In the genomic region with DNA sequence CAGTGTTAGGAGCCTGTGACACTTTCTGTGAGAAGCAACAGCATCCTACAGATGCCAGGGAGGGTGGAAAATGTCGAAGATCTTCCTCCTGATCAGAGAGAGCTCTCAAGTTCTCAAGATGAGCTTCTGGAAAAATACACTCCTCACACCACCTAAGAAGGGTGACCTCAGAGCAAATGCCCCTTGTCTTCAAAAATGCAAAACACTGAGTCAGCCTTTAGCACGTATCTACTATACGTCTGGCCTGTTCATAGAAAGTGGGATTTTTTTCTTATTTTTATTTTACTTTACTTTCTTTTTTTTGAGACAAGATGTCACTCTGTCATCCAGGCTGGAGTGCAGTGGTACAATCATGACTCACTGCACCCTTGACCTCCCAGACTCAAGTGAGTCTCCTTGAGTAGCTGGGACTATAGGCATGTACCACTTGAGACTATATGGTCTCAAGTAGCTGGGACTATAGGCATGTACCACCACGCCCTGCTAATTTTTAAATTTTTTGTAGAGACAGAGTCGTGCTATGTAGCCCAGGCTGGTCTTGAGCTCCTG, we compare ENCODE assay signal across 23 cellular contexts. TPM values are rescaled to one million over a fixed set of nuclear protein-coding genes. Genes with fewer than 3 reads are reported as not detected.
DNase-seq lines count a peak whose midpoint lies in the region; ATAC-seq and TF ChIP-seq lines count a peak whose summit lies in the region.
"Had no signal": no experiment of that assay in that cellular context is flagged by ENCODE, and none has a peak within 500 bp of the region (broad histone marks: within the 10 kb centered on the region; RNA-seq: fewer than 3 reads in every experiment).

No MANE protein-coding gene starts in this region.

- H3K36me3 Mint-ChIP-seq in activated CD4-positive, alpha-beta T cell treated with anti-CD3 and anti-CD28 coated beads for 36 hours (ENCODE audit: low read depth): no peaks in the 10 kb centered on the region

- H3K9me3 ChIP-seq in Loucy (ENCODE audit: insufficient read depth, low read depth, low read length) (no peaks in the 10 kb centered on the region), HAP-1 (no peaks in the 10 kb centered on the region)
- H3K9me3 ChIP-seq: Peyer's patch, right atrium auricular region, SK-N-SH had no signal

- H3K27me3 ChIP-seq in Loucy (ENCODE audit: insufficient read depth, low read length, poor library complexity, severe bottlenecking): no peaks in the 10 kb centered on the region
- no peaks in the 10 kb centered on the region for H3K27me3 ChIP-seq in HAP-1 (ENCODE audit: low read depth)
- H3K27me3 ChIP-seq in dorsolateral prefrontal cortex: peaks cover 0 to 23% (median 0%) of the 10 kb centered on the region in 45 donors
- H3K27me3 ChIP-seq: Peyer's patch, right atrium auricular region had no signal

- no peak overlapping the region for H3K4me2 ChIP-seq in Loucy (ENCODE audit: low read depth, low read length, poor library complexity, severe bottlenecking)
- H3K4me2 ChIP-seq: SK-N-SH had no signal

- H3K4me3 ChIP-seq in Loucy (ENCODE audit: low read length, poor library complexity, severe bottlenecking) (no peak overlapping the region), HAP-1 (no peak overlapping the region), dorsolateral prefrontal cortex (no peak overlapping the region)
- H3K4me3 ChIP-seq: cardiac muscle cell, Peyer's patch, right atrium auricular region had no signal

- H3K4me1 Mint-ChIP-seq in activated CD4-positive, alpha-beta T cell treated with anti-CD3 and anti-CD28 coated beads for 36 hours: no peaks in the 10 kb centered on the region
- H3K4me1 Mint-ChIP-seq: activated B cell treated with CpG ODN at 0.5 μM for 24 hours had no signal

- H3K9ac ChIP-seq in Loucy (ENCODE audit: low read depth, low read length, poor library complexity, severe bottlenecking): no peak overlapping the region
- H3K9ac ChIP-seq: SK-N-SH had no signal

- DNase-seq in activated CD4-positive, alpha-beta T cell treated with anti-CD3 and anti-CD28 coated beads for 36 hours: no peak
- no peak for DNase-seq in activated CD4-positive, alpha-beta T cell treated with anti-CD3 and anti-CD28 coated beads, Interleukin-2, amount 50 U/mL, for 1 hour
- DNase-seq in glomerular visceral epithelial cell (ENCODE audit: extremely low spot score) (peak; percentile 27), HAP-1 (ENCODE audit: low spot score in 2 of 2) (no peak), dorsolateral prefrontal cortex (no peak)
- DNase-seq in stimulated activated naive CD8-positive, alpha-beta T cell treated with anti-CD3 and anti-CD28 coated beads, Interleukin-15, Interleukin-2, amounts not matched to agents 100 U/mL and 50 U/mL, for 24 hours: no peak
- DNase-seq: activated B cell treated with CpG ODN at 0.5 μM for 24 hours; effector CD4-positive, alpha-beta T cell; GF-D8; glutamatergic neuron; NCI-H2227 treated with DMSO at 0.1 percent for 48 hours; occipital lobe; Peyer's patch; SK-N-SH had no signal

- intact Hi-C loops in activated CD4-positive, alpha-beta T cell treated with anti-CD3 and anti-CD28 coated beads for 36 hours (cut with DNase I, micrococcal nuclease): no loop called here
- intact Hi-C loops in dorsolateral prefrontal cortex (cut with DNase I): no loop called here

- CTCF ChIA-PET in activated CD4-positive, alpha-beta T cell treated with anti-CD3 and anti-CD28 coated beads for 36 hours (lab: Charles Lee): interaction anchor here (1.3 kb wide), 1 partner anchor 43 kb away, joined by 4 read pairs; no protein-coding TSS in a partner anchor

- H3K27me3 Mint-ChIP-seq in activated CD4-positive, alpha-beta T cell treated with anti-CD3 and anti-CD28 coated beads for 36 hours: no peaks in the 10 kb centered on the region

- H3K79me2 ChIP-seq in Loucy (ENCODE audit: insufficient read depth, low read length): no peaks in the 10 kb centered on the region

- POLR2A ChIA-PET in activated CD4-positive, alpha-beta T cell treated with anti-CD3 and anti-CD28 coated beads for 36 hours (lab: Charles Lee): no interaction called here

- H3K36me3 ChIP-seq in Loucy (ENCODE audit: insufficient read depth, low read length) (no peaks in the 10 kb centered on the region), HAP-1 (replicated peaks) (no peaks in the 10 kb centered on the region)
- H3K36me3 ChIP-seq: cardiac muscle cell, Peyer's patch, right atrium auricular region had no signal

- in situ Hi-C loops in HAP-1 (cut with MboI; ENCODE audit: low sequenced_read_pairs): no loop called here

- no peaks in the 10 kb centered on the region for H4K20me1 ChIP-seq in Loucy (ENCODE audit: insufficient read depth, low read length, poor library complexity, severe bottlenecking)

- H3K4me1 ChIP-seq in Loucy (ENCODE audit: insufficient read depth, low read length, poor library complexity, severe bottlenecking): peaks cover 19% of the 10 kb centered on the region
- H3K4me1 ChIP-seq in HAP-1: no peaks in the 10 kb centered on the region

- H3K9me3 Mint-ChIP-seq in activated CD4-positive, alpha-beta T cell treated with anti-CD3 and anti-CD28 coated beads for 36 hours (ENCODE audit: low read depth): no peaks in the 10 kb centered on the region
- H3K9me3 Mint-ChIP-seq: activated B cell treated with CpG ODN at 0.5 μM for 24 hours had no signal

- 0 out of 2 replicates have a peak overlapping the region, but pooled peaks have one; percentile 63 for H2AFZ ChIP-seq in Loucy (ENCODE audit: low read length)

- peak overlapping the region in 3 of 59 donors; percentile 0 to 29 (median 19) for H3K27ac ChIP-seq in dorsolateral prefrontal cortex
- H3K27ac ChIP-seq: C4-2B, cardiac muscle cell, Peyer's patch, right atrium auricular region had no signal

- H3F3A ChIP-seq in Loucy (ENCODE audit: low read depth): no peaks in the 10 kb centered on the region

- no peak for TF ChIP-seq CTCF in Loucy (conservative IDR thresholded peaks at IDR 0.05; ENCODE audit: low read length)
- TF ChIP-seq CTCF in dorsolateral prefrontal cortex (IDR thresholded peaks at IDR 0.05 in 54 of 56, conservative IDR thresholded peaks at IDR 0.05 in 2 of 56; ENCODE audit: low read depth in 1 of 56, partially characterized antibody in 56 of 56): no peak

- no peak overlapping the region for H3K4me3 Mint-ChIP-seq in activated CD4-positive, alpha-beta T cell treated with anti-CD3 and anti-CD28 coated beads for 36 hours
- H3K4me3 Mint-ChIP-seq: activated B cell treated with CpG ODN at 0.5 μM for 24 hours had no signal

- no peaks in the 10 kb centered on the region for H3K9me2 ChIP-seq in Loucy (replicated peaks; ENCODE audit: low read depth, low read length)
- H3K9me2 ChIP-seq: SK-N-SH had no signal

- peak; percentile 16 for ATAC-seq in activated CD4-positive, alpha-beta T cell treated with anti-CD3 and anti-CD28 coated beads for 36 hours
- peak; percentile 90 for ATAC-seq in stimulated activated naive CD8-positive, alpha-beta T cell treated with anti-CD3 and anti-CD28 coated beads, Interleukin-15, Interleukin-2, amounts not matched to agents 100 U/mL and 50 U/mL, for 24 hours
- ATAC-seq in HG02938 (IDR thresholded peaks at IDR 0.05; ENCODE audit: unreplicated experiment): no peak
- ATAC-seq: esophagus mucosa, HepG2, left lobe of liver had no signal

- no peak overlapping the region for H3K27ac Mint-ChIP-seq in activated CD4-positive, alpha-beta T cell treated with anti-CD3 and anti-CD28 coated beads for 36 hours
- H3K27ac Mint-ChIP-seq: activated B cell treated with CpG ODN at 0.5 μM for 24 hours had no signal

RNA-seq across cellular contexts. Expression of gene AFAP1L2, which starts 57.0 kb away (rescaled TPM):
- total RNA-seq in activated CD4-positive, alpha-beta T cell treated with anti-CD3 and anti-CD28 coated beads for 36 hours: 1 to 10 TPM; 1.4 to 2.0 TPM
- 10 to 100 TPM; 17.3 to 49.9 (median 28.8) TPM for total RNA-seq in dorsolateral prefrontal cortex
- total RNA-seq: A673, HepG2 had no signal

Comparison
In these comparisons a context has a peak if more than half of its experiments do, and no peak if none do; other contexts are left out.
1. RNA of gene AFAP1L2, which starts 57.0 kb away (total RNA-seq): 17.3 to 49.9 TPM in dorsolateral prefrontal cortex; 1.4 to 2.0 TPM in activated CD4-positive, alpha-beta T cell treated with anti-CD3 and anti-CD28 coated beads for 36 hours; every median in the first group is over 4 times any median in the second.